2 cellular contexts compared by ENCODE assay signal in genomic region chr7:30061786-30062185, GRCh38.
TF ChIP-seq lines count a peak whose summit lies in the region.

No MANE protein-coding gene starts in this region.

TF ChIP-seq in A549, 52 proteins besides CTCF, POLR2A, EP300 and RAD21:
- TF ChIP-seq SMC3 (IDR thresholded peaks at IDR 0.05), result peak; percentile 44; the same call in 2 of the 3 replicates

TF ChIP-seq in K562, 482 proteins besides CTCF, POLR2A, EP300 and RAD21:
- TF ChIP-seq SMC3 (conservative IDR thresholded peaks at IDR 0.05; ENCODE audit: insufficient read depth, low read depth, low read length) (peak; percentile 39; the same call in 1 of the 2 replicates), DEAF1 (CRISPR knock-in tag; IDR thresholded peaks at IDR 0.05) (peak; percentile 46; the same call in 1 of the 2 replicates), CTCFL (IDR thresholded peaks at IDR 0.05; ENCODE audit: borderline replicate concordance, insufficient read depth, low read depth, low read length, poor library complexity, severe bottlenecking) (peak; percentile 65), ZBTB33 (CRISPR knock-in tag; IDR thresholded peaks at IDR 0.05) (peak; percentile 64)
